Comparison of ENCODE assay signal across 8 cellular contexts in the genomic region with DNA sequence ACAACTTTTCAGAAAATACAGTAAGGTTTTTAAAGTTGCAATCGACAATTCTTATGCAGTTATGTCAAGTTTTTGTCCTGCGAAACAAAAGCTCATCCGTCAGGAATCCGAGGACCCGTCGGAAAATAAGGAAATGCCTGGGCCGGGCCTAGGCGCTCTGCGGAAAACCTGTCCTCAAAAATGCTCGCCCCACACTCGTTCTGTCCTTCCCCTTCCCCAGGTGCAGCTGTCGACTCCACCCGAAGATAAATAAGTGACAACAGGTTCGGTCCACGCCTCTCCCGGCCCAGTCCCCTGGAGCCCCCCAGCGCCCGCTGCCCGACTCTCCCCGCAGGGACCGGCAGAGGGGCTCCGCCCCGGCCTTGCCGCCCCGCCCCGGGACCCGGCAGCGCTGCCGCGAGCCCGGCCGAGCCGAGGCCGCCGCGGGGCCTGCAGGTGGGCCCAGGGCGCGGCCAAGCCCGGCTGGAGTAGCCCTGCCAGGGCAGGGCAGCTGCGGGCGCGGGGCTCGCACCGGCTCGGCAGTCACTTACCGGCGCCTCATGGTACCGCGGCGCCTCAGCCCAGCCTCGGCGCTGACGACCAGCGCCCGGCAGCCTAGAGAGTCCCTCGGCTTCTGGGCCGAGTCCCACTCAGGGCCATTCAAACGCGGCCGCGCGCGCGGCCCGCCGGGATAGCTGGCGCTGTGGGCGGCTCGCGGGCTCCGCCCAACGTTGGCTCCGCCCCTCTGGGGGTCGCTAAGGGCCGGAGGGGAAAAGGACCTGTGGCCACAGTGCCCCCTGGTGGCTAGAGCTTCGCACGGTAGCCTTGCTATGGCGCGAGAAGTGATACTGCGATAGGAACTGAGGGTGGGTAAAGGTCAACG. TPM values are rescaled to one million over a fixed set of nuclear protein-coding genes. Genes with fewer than 3 reads are reported as not detected.
A peak's percentile ranks its signal among the peaks of the same experiment; 100 is the strongest.
DNase-seq lines count a peak whose midpoint lies in the region; ATAC-seq and TF ChIP-seq lines count a peak whose summit lies in the region.

Gene KATNBL1 (minus strand): TSS at position 676 of the 862 bp plus-strand sequence. CDS start 46,420 bp downstream, outside the sequence.

- peak within 1 kb of the TSS; percentile 35 to 59 for H3K4me3 ChIP-seq in DND-41 (ENCODE audit: low read depth in 1 of 2, low read length in 2 of 2)
- peak within 1 kb of the TSS; percentile 67 to 78 (median 68) for H3K4me3 ChIP-seq in esophagus muscularis mucosa

- intact Hi-C loops in esophagus muscularis mucosa (cut with DNase I): loop anchor here (1.0 to 5.0 kb wide), 2 partner anchors 107 to 147 kb away; partner anchors contain the start of genes EMC7 and PGBD4

- H4K20me1 ChIP-seq in DND-41 (ENCODE audit: insufficient read depth, low read length): peaks cover 11% of the 10 kb centered on the region; the same call in 1 of the 2 replicates

- TF ChIP-seq POLR2A in esophagus muscularis mucosa (IDR thresholded peaks at IDR 0.05; ENCODE audit: low read depth): no peak

- no peaks in the 10 kb centered on the region for H3K27me3 Mint-ChIP-seq in activated T-cell treated with anti-CD3 and anti-CD28 coated beads, Interleukin-2, amount 50 U/mL, for 24 hours

- DNase-seq in DND-41 (peak; percentile 94), KG1 (lab: John Stamatoyannopoulos, UW) (peak; percentile 98), esophagus muscularis mucosa (ENCODE audit: extremely low spot score) (peak; percentile 98), myocyte (ENCODE audit: low read depth) (peak; percentile 96)
- peak; percentile 99 for DNase-seq in activated T-cell treated with anti-CD3 and anti-CD28 coated beads, Interleukin-2, amount 50 U/mL, for 24 hours
- DNase-seq in stimulated activated CD8-positive, alpha-beta memory T cell treated with anti-CD3 and anti-CD28 coated beads, Interleukin-7, amount 100 ng/mL, for 48 hours (ENCODE audit: extremely low read depth in 1 of 2, low read depth in 1 of 2): peak; percentile 93 to 95

- no peaks in the 10 kb centered on the region for H3K9me3 Mint-ChIP-seq in activated T-cell treated with anti-CD3 and anti-CD28 coated beads, Interleukin-2, amount 50 U/mL, for 24 hours

- H3K36me3 ChIP-seq in DND-41 (ENCODE audit: insufficient read depth, low read length) (peaks cover 6% of the 10 kb centered on the region; the same call in 1 of the 2 replicates), esophagus muscularis mucosa (peaks cover 0 to 10% (median 5%) of the 10 kb centered on the region in 4 donors)

- H3K4me3 Mint-ChIP-seq in activated T-cell treated with anti-CD3 and anti-CD28 coated beads, Interleukin-2, amount 50 U/mL, for 24 hours: peak within 1 kb of the TSS; percentile 92

- peaks cover 21% of the 10 kb centered on the region for H3K4me1 ChIP-seq in DND-41 (ENCODE audit: insufficient read depth, low read length)
- H3K4me1 ChIP-seq in esophagus muscularis mucosa: peaks cover 15 to 22% (median 20%) of the 10 kb centered on the region in 4 donors

- H3K27ac Mint-ChIP-seq in activated T-cell treated with anti-CD3 and anti-CD28 coated beads, Interleukin-2, amount 50 U/mL, for 24 hours: peak within 1 kb of the TSS; percentile 93

- no peak for TF ChIP-seq EP300 in esophagus muscularis mucosa (IDR thresholded peaks at IDR 0.05)

- H3K4me2 ChIP-seq in DND-41 (ENCODE audit: insufficient read depth, low read length): peak within 1 kb of the TSS; percentile 81

- peak within 1 kb of the TSS; percentile 71 for H2AFZ ChIP-seq in DND-41 (ENCODE audit: low read depth, low read length)

- H3K27ac ChIP-seq in DND-41 (ENCODE audit: low read length) (peak within 1 kb of the TSS; percentile 49), esophagus muscularis mucosa (replicated peaks in 1 of 4) (peak within 1 kb of the TSS; percentile 83 to 90 (median 86))

- H3K79me2 ChIP-seq in DND-41 (ENCODE audit: insufficient read depth, low read length): peaks cover 49% of the 10 kb centered on the region

- 0% methylated on average over 22 of the region's 81 CpGs for WGBS in esophagus muscularis mucosa

- peak within 1 kb of the TSS; percentile 64 for H3K9ac ChIP-seq in DND-41 (ENCODE audit: low read depth, low read length)

- TF ChIP-seq CTCF in DND-41 (IDR thresholded peaks at IDR 0.05; ENCODE audit: borderline replicate concordance, extremely low read depth, low read length, poor library complexity, severe bottlenecking) (peak; percentile 89), esophagus muscularis mucosa (IDR thresholded peaks at IDR 0.05) (peak; percentile 92 to 98 (median 96))

- H3K27me3 ChIP-seq in DND-41 (ENCODE audit: insufficient read depth, low read length, poor library complexity) (no peaks in the 10 kb centered on the region), esophagus muscularis mucosa (no peaks in the 10 kb centered on the region)

- peaks cover 32% of the 10 kb centered on the region for H3K4me1 Mint-ChIP-seq in activated T-cell treated with anti-CD3 and anti-CD28 coated beads, Interleukin-2, amount 50 U/mL, for 24 hours (ENCODE audit: low read depth)

- ATAC-seq in DND-41 (ENCODE audit: insufficient read depth, low read depth) (peak; percentile 96), GM21723 (IDR thresholded peaks at IDR 0.05; ENCODE audit: unreplicated experiment) (peak; percentile 90)

- H3K9me3 ChIP-seq in DND-41 (ENCODE audit: insufficient read depth, low read length, severe bottlenecking) (no peaks in the 10 kb centered on the region), esophagus muscularis mucosa (no peaks in the 10 kb centered on the region)

- H3K36me3 Mint-ChIP-seq in activated T-cell treated with anti-CD3 and anti-CD28 coated beads, Interleukin-2, amount 50 U/mL, for 24 hours (ENCODE audit: low read depth): peaks cover 20% of the 10 kb centered on the region

TF ChIP-seq in PFSK-1, 5 proteins besides CTCF, POLR2A, EP300 and RAD21:
- TF ChIP-seq, protein P1, sequence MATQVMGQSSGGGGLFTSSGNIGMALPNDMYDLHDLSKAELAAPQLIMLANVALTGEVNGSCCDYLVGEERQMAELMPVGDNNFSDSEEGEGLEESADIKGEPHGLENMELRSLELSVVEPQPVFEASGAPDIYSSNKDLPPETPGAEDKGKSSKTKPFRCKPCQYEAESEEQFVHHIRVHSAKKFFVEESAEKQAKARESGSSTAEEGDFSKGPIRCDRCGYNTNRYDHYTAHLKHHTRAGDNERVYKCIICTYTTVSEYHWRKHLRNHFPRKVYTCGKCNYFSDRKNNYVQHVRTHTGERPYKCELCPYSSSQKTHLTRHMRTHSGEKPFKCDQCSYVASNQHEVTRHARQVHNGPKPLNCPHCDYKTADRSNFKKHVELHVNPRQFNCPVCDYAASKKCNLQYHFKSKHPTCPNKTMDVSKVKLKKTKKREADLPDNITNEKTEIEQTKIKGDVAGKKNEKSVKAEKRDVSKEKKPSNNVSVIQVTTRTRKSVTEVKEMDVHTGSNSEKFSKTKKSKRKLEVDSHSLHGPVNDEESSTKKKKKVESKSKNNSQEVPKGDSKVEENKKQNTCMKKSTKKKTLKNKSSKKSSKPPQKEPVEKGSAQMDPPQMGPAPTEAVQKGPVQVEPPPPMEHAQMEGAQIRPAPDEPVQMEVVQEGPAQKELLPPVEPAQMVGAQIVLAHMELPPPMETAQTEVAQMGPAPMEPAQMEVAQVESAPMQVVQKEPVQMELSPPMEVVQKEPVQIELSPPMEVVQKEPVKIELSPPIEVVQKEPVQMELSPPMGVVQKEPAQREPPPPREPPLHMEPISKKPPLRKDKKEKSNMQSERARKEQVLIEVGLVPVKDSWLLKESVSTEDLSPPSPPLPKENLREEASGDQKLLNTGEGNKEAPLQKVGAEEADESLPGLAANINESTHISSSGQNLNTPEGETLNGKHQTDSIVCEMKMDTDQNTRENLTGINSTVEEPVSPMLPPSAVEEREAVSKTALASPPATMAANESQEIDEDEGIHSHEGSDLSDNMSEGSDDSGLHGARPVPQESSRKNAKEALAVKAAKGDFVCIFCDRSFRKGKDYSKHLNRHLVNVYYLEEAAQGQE (IDR thresholded peaks at IDR 0.05; ENCODE audit: insufficient read depth in 1 of 2, low read depth in 2 of 2, low read length in 2 of 2): peak in 1 of 2 experiments; percentile 65; a peak in 1 of 4 replicates
- TF ChIP-seq SIN3A (IDR thresholded peaks at IDR 0.05; ENCODE audit: borderline replicate concordance, insufficient read depth, low read length) (peak; percentile 50; the same call in 1 of the 2 replicates), FOXP2 (optimal IDR thresholded peaks at IDR 0.05; ENCODE audit: borderline replicate concordance, extremely low read depth, extremely low read length, insufficient read depth) (peak; percentile 61), TAF1 (IDR thresholded peaks at IDR 0.05; ENCODE audit: borderline replicate concordance, insufficient read depth, low read length) (peak; percentile 95), POLR2AphosphoS5 (IDR thresholded peaks at IDR 0.05; ENCODE audit: low read depth, low read length) (peak; percentile 94)

RNA-seq across cellular contexts. Expression of gene KATNBL1, which starts in this region (rescaled TPM):
- 7.8 TPM for polyA plus RNA-seq in PFSK-1 (2012; ENCODE audit: insufficient read length, low read depth)
- 10 to 100 TPM; 29.9 to 61.9 (median 32.8) TPM for total RNA-seq in esophagus muscularis mucosa
- total RNA-seq in myocyte: 69.8 and 80.0 TPM in 2 replicates
- polyA plus RNA-seq in myocyte (2012): 20.0 TPM

Comparison
In these comparisons a context has a peak if more than half of its experiments do, and no peak if none do; other contexts are left out.
1. Peak in every context shown above with its lines: DNase-seq, ATAC-seq, H3K4me3 ChIP-seq and H3K27ac ChIP-seq.